ENCODE assay signal across 11 cellular contexts in genomic region chr11:20876738-20877137, GRCh38.
"Had no signal": no experiment of that assay in that cellular context is flagged by ENCODE, and none has a peak within 500 bp of the region (broad histone marks: within the 10 kb centered on the region; RNA-seq: fewer than 3 reads in every experiment).

No MANE protein-coding gene starts in this region.

- H3K9ac ChIP-seq: GM23248 had no signal

- H2AFZ ChIP-seq: GM23248, GM23338 had no signal

- H3K9me3 ChIP-seq: HAP-1 had no signal

- H3K4me2 ChIP-seq: GM23338 had no signal

- H3K36me3 ChIP-seq: HAP-1 had no signal

- FAIRE-seq: H1, H54 had no signal

- H3K4me3 ChIP-seq: GM23248, GM23338, HAP-1 had no signal

- DNase-seq: GM23248, GOT3, H7, H9, HCEC 1CT, HFFc6 had no signal

- ATAC-seq: HCT116 had no signal

- H3K27ac ChIP-seq: GM23248 had no signal
